14 cellular contexts compared by ENCODE assay signal in genomic region chr2:202669841-202670240, GRCh38. TPM values are rescaled to one million over a fixed set of nuclear protein-coding genes. Genes with fewer than 3 reads are reported as not detected.
DNase-seq lines count a peak whose midpoint lies in the region; ATAC-seq and TF ChIP-seq lines count a peak whose summit lies in the region.
"Had no signal": no experiment of that assay in that cellular context is flagged by ENCODE, and none has a peak within 500 bp of the region (broad histone marks: within the 10 kb centered on the region; RNA-seq: fewer than 3 reads in every experiment).

No MANE protein-coding gene starts in this region.

- H3K27me3 Mint-ChIP-seq in activated naive CD4-positive, alpha-beta T cell treated with anti-CD3 and anti-CD28 coated beads for 36 hours (ENCODE audit: low read depth), result no peaks in the 10 kb centered on the region
- H3K27me3 Mint-ChIP-seq in activated naive CD8-positive, alpha-beta T cell treated with anti-CD3 and anti-CD28 coated beads for 36 hours, result no peaks in the 10 kb centered on the region
- H3K27me3 Mint-ChIP-seq in stimulated activated naive B cell treated with anti-CD40 and anti-IgM and Interleukin-4, amounts not matched to agents 10 μg/mL and 1 μg/mL and 100 μg/mL, for 72 hours, result no peaks in the 10 kb centered on the region
- no peaks in the 10 kb centered on the region for H3K27me3 Mint-ChIP-seq in type B pancreatic cell
- H3K27me3 Mint-ChIP-seq in MCF 10A (ENCODE audit: insufficient read depth, unreplicated experiment), result no peaks in the 10 kb centered on the region

- H3K27ac Mint-ChIP-seq in activated naive CD4-positive, alpha-beta T cell treated with anti-CD3 and anti-CD28 coated beads for 36 hours, result peak overlapping the region; percentile 85
- peak overlapping the region; percentile 94 for H3K27ac Mint-ChIP-seq in activated naive CD8-positive, alpha-beta T cell treated with anti-CD3 and anti-CD28 coated beads for 36 hours
- peak overlapping the region; percentile 86 for H3K27ac Mint-ChIP-seq in stimulated activated naive B cell treated with anti-CD40 and anti-IgM and Interleukin-4, amounts not matched to agents 10 μg/mL and 1 μg/mL and 100 μg/mL, for 72 hours
- no peak overlapping the region for H3K27ac Mint-ChIP-seq in type B pancreatic cell
- H3K27ac Mint-ChIP-seq in MCF 10A (ENCODE audit: low read depth, unreplicated experiment), result no peak overlapping the region

- H3K36me3 Mint-ChIP-seq in activated naive CD4-positive, alpha-beta T cell treated with anti-CD3 and anti-CD28 coated beads for 36 hours (ENCODE audit: low read depth), result peaks cover 1% of the 10 kb centered on the region
- H3K36me3 Mint-ChIP-seq in activated naive CD8-positive, alpha-beta T cell treated with anti-CD3 and anti-CD28 coated beads for 36 hours, result peaks cover 49% of the 10 kb centered on the region
- H3K36me3 Mint-ChIP-seq in stimulated activated naive B cell treated with anti-CD40 and anti-IgM and Interleukin-4, amounts not matched to agents 10 μg/mL and 1 μg/mL and 100 μg/mL, for 72 hours, result peaks cover 0 to 4% of the 10 kb centered on the region in 2 donors
- peaks cover 10% of the 10 kb centered on the region for H3K36me3 Mint-ChIP-seq in type B pancreatic cell
- peaks cover 7% of the 10 kb centered on the region for H3K36me3 Mint-ChIP-seq in MCF 10A (ENCODE audit: insufficient read depth, unreplicated experiment)

- intact Hi-C loops in activated naive CD4-positive, alpha-beta T cell treated with anti-CD3 and anti-CD28 coated beads for 36 hours (cut with micrococcal nuclease), result loop anchor here (1.0 to 2.0 kb wide), 2 partner anchors 31 kb away; no protein-coding TSS in a partner anchor
- intact Hi-C loops in MCF 10A (cut with micrococcal nuclease), result no loop called here

- peak overlapping the region; percentile 70 for H3K4me3 Mint-ChIP-seq in activated naive CD4-positive, alpha-beta T cell treated with anti-CD3 and anti-CD28 coated beads for 36 hours
- peak overlapping the region; percentile 76 for H3K4me3 Mint-ChIP-seq in activated naive CD8-positive, alpha-beta T cell treated with anti-CD3 and anti-CD28 coated beads for 36 hours
- H3K4me3 Mint-ChIP-seq in stimulated activated naive B cell treated with anti-CD40 and anti-IgM and Interleukin-4, amounts not matched to agents 10 μg/mL and 1 μg/mL and 100 μg/mL, for 72 hours, result peak overlapping the region; percentile 51
- H3K4me3 Mint-ChIP-seq in type B pancreatic cell, result no peak overlapping the region
- H3K4me3 Mint-ChIP-seq in MCF 10A (ENCODE audit: unreplicated experiment), result no peak overlapping the region

- POLR2A ChIA-PET in MCF 10A (lab: Yijun Ruan, JAX), result interaction anchor here (1.3 kb wide), 1 partner anchor 47 kb away, joined by 6 read pairs; no protein-coding TSS in a partner anchor

- CTCF ChIA-PET in activated naive CD4-positive, alpha-beta T cell treated with anti-CD3 and anti-CD28 coated beads for 36 hours (lab: Charles Lee), result interaction anchor here (0.6 to 1.2 kb wide), 7 partner anchors 9 to 81 kb away, joined by 3 to 6 read pairs (median 3); partner anchors contain the start of gene FAM117B
- CTCF ChIA-PET in MCF 10A (lab: Yijun Ruan, JAX), result interaction anchor here (0.6 kb wide), 1 partner anchor 376 kb away, joined by 3 read pairs; no protein-coding TSS in a partner anchor

- no peak for DNase-seq in activated naive CD4-positive, alpha-beta T cell treated with anti-CD3 and anti-CD28 coated beads for 36 hours
- DNase-seq in activated naive CD4-positive, alpha-beta T cell treated with Interleukin-2 at 50 U/mL for 16 hours, result no peak
- DNase-seq in activated naive CD8-positive, alpha-beta T cell treated with anti-CD3 and anti-CD28 coated beads for 36 hours, result no peak
- no peak for DNase-seq in stimulated activated naive B cell treated with anti-CD40 and anti-IgM and Interleukin-4, amounts not matched to agents 10 μg/mL and 1 μg/mL and 100 μg/mL, for 72 hours
- no peak for DNase-seq in type B pancreatic cell (ENCODE audit: extremely low spot score, unreplicated experiment)
- DNase-seq in effector CD8-positive, alpha-beta T cell (lab: John Stamatoyannopoulos, UW), result no peak
- DNase-seq in MCF 10A (ENCODE audit: unreplicated experiment), result no peak
- DNase-seq: activated CD4-positive, alpha-beta T cell treated with anti-CD3 and anti-CD28 coated beads for 48 hours; amniotic stem cell; erythroblast; NCI-H2029; RPMI8226 had no signal

- no TSS peak for BruUV-seq in MCF 10A (replicated peaks; lab: Mats Ljungman, UMichigan)

- H3K9me3 Mint-ChIP-seq in activated naive CD4-positive, alpha-beta T cell treated with anti-CD3 and anti-CD28 coated beads for 36 hours, result no peaks in the 10 kb centered on the region
- peaks cover 9% of the 10 kb centered on the region for H3K9me3 Mint-ChIP-seq in activated naive CD8-positive, alpha-beta T cell treated with anti-CD3 and anti-CD28 coated beads for 36 hours
- H3K9me3 Mint-ChIP-seq in stimulated activated naive B cell treated with anti-CD40 and anti-IgM and Interleukin-4, amounts not matched to agents 10 μg/mL and 1 μg/mL and 100 μg/mL, for 72 hours, result no peaks in the 10 kb centered on the region
- H3K9me3 Mint-ChIP-seq in type B pancreatic cell (peaks cover 5% of the 10 kb centered on the region), MCF 10A (ENCODE audit: unreplicated experiment) (no peaks in the 10 kb centered on the region)

- peak; percentile 48 for ATAC-seq in HG02870 (IDR thresholded peaks at IDR 0.05; ENCODE audit: unreplicated experiment)
- no peak for ATAC-seq in stimulated activated naive B cell treated with anti-CD40 and anti-IgM and Interleukin-4, amounts not matched to agents 10 μg/mL and 1 μg/mL and 100 μg/mL, for 72 hours (replicated peaks)
- ATAC-seq: left lobe of liver had no signal

- peaks cover 90% of the 10 kb centered on the region for H3K4me1 Mint-ChIP-seq in activated naive CD4-positive, alpha-beta T cell treated with anti-CD3 and anti-CD28 coated beads for 36 hours (ENCODE audit: low read depth)
- H3K4me1 Mint-ChIP-seq in activated naive CD8-positive, alpha-beta T cell treated with anti-CD3 and anti-CD28 coated beads for 36 hours, result peaks cover 85% of the 10 kb centered on the region
- peaks cover 43 to 80% of the 10 kb centered on the region in 2 donors for H3K4me1 Mint-ChIP-seq in stimulated activated naive B cell treated with anti-CD40 and anti-IgM and Interleukin-4, amounts not matched to agents 10 μg/mL and 1 μg/mL and 100 μg/mL, for 72 hours
- H3K4me1 Mint-ChIP-seq in type B pancreatic cell (ENCODE audit: unreplicated experiment) (peaks cover 12% of the 10 kb centered on the region), MCF 10A (ENCODE audit: insufficient read depth, unreplicated experiment) (no peaks in the 10 kb centered on the region)

- TF ChIP-seq CTCF in type B pancreatic cell (conservative IDR thresholded peaks at IDR 0.05), result no peak
- no peak for TF ChIP-seq CTCF in MCF 10A (IDR thresholded peaks at IDR 0.05; ENCODE audit: unreplicated experiment)

RNA-seq across cellular contexts. Expression of gene FAM117B, which starts 35.1 kb away (rescaled TPM):
- 10 to 100 TPM; 12.3 to 14.2 TPM for total RNA-seq in activated naive CD4-positive, alpha-beta T cell treated with anti-CD3 and anti-CD28 coated beads for 36 hours
- 10 to 100 TPM; 23.4 to 25.0 TPM for total RNA-seq in activated naive CD8-positive, alpha-beta T cell treated with anti-CD3 and anti-CD28 coated beads for 36 hours
- total RNA-seq in type B pancreatic cell (ENCODE audit: low replicate concordance) (11.5 and 21.4 TPM in 2 replicates), MCF 10A (2022) (2.4 and 2.5 TPM in 2 replicates)

Comparison
In these comparisons a context has a peak if more than half of its experiments do, and no peak if none do; other contexts are left out.
1. H3K27ac Mint-ChIP-seq: peak in activated naive CD4-positive, alpha-beta T cell treated with anti-CD3 and anti-CD28 coated beads for 36 hours (single experiment), activated naive CD8-positive, alpha-beta T cell treated with anti-CD3 and anti-CD28 coated beads for 36 hours (single experiment) and stimulated activated naive B cell treated with anti-CD40 and anti-IgM and Interleukin-4, amounts not matched to agents 10 μg/mL and 1 μg/mL and 100 μg/mL, for 72 hours (single experiment); none in type B pancreatic cell (single experiment) and MCF 10A (single experiment).
2. H3K4me3 Mint-ChIP-seq: peak in activated naive CD4-positive, alpha-beta T cell treated with anti-CD3 and anti-CD28 coated beads for 36 hours (single experiment), activated naive CD8-positive, alpha-beta T cell treated with anti-CD3 and anti-CD28 coated beads for 36 hours (single experiment) and stimulated activated naive B cell treated with anti-CD40 and anti-IgM and Interleukin-4, amounts not matched to agents 10 μg/mL and 1 μg/mL and 100 μg/mL, for 72 hours (2 of 2); none in type B pancreatic cell (single experiment) and MCF 10A (single experiment).